31 cellular contexts compared by ENCODE assay signal in genomic region chr14:36171607-36172006, GRCh38.
"Had no signal": no experiment of that assay in that cellular context is flagged by ENCODE, and none has a peak within 500 bp of the region (broad histone marks: within the 10 kb centered on the region; RNA-seq: fewer than 3 reads in every experiment).

No MANE protein-coding gene starts in this region.

- H3K4me1 ChIP-seq: ascending aorta had no signal

- DNase-seq: activated CD4-positive, alpha-beta memory T cell treated with anti-CD3 and anti-CD28 coated beads, Interleukin-2, amount 10 ng/mL, durations not matched to agents 7 days and 5 days; activated CD4-positive, alpha-beta T cell treated with anti-CD3 and anti-CD28 coated beads for 1 hour; activated CD4-positive, alpha-beta T cell treated with anti-CD3 and anti-CD28 coated beads for 36 hours; activated CD4-positive, alpha-beta T cell treated with anti-CD3 and anti-CD28 coated beads for 48 hours; activated CD4-positive, alpha-beta T cell treated with anti-CD3 and anti-CD28 coated beads, Interleukin-2, amount 10 ng/mL, durations not matched to agents 7 days and 5 days; activated CD4-positive, alpha-beta T cell treated with anti-CD3 and anti-CD28 coated beads, Interleukin-2, amount 50 U/mL, for 48 hours; activated CD4-positive, CD25-positive, alpha-beta regulatory T cell; activated CD8-positive, alpha-beta memory T cell treated with anti-CD3 and anti-CD28 coated beads for 24 hours; activated CD8-positive, alpha-beta memory T cell treated with anti-CD3 and anti-CD28 coated beads, Interleukin-2, amount 10 ng/mL, durations not matched to agents 7 days and 5 days; activated CD8-positive, alpha-beta memory T cell treated with anti-CD3 and anti-CD28 coated beads, Interleukin-2, amount 50 U/mL, for 48 hours; activated CD8-positive, alpha-beta T cell treated with anti-CD3 and anti-CD28 coated beads, Interleukin-2, amount 10 ng/mL, durations not matched to agents 7 days and 5 days; activated effector memory CD4-positive, alpha-beta T cell treated with Interleukin-2 at 50 U/mL for 16 hours; activated gamma-delta T cell; activated naive CD4-positive, alpha-beta T cell treated with anti-CD3 and anti-CD28 coated beads, Interleukin-2, amount 10 ng/mL, durations not matched to agents 7 days and 5 days; activated naive CD4-positive, alpha-beta T cell treated with Interleukin-2 at 50 U/mL for 16 hours; activated naive CD8-positive, alpha-beta T cell treated with anti-CD3 and anti-CD28 coated beads, Interleukin-2, amount 10 ng/mL, durations not matched to agents 7 days and 5 days; activated naive CD8-positive, alpha-beta T cell treated with anti-CD3 and anti-CD28 coated beads, Interleukin-2, amount 50 U/mL, for 24 hours; activated T-cell treated with anti-CD3 and anti-CD28 coated beads, Interleukin-2, amount 50 U/mL, for 24 hours; activated T-cell treated with anti-CD3 and anti-CD28 coated beads, Interleukin-2, amount 50 U/mL, for 48 hours; amygdala; anterior cingulate cortex; caudate nucleus; cerebellar nuclear complex; T-cell; T-helper 2 cell; T-helper 9 cell had no signal

- H3K9me3 ChIP-seq: ascending aorta had no signal

- ATAC-seq: activated CD4-positive, alpha-beta T cell treated with anti-CD3 and anti-CD28 coated beads for 36 hours; activated CD4-positive, CD25-positive, alpha-beta regulatory T cell treated with anti-CD3 and anti-CD28 coated beads, Interleukin-2, amount 50 U/mL, for 24 hours; activated CD8-positive, alpha-beta memory T cell treated with anti-CD3 and anti-CD28 coated beads, Interleukin-2, amount 10 ng/mL, durations not matched to agents 7 days and 5 days; activated CD8-positive, alpha-beta T cell treated with anti-CD3 and anti-CD28 coated beads, Interleukin-2, amount 10 ng/mL, durations not matched to agents 7 days and 5 days; activated naive CD8-positive, alpha-beta T cell treated with anti-CD3 and anti-CD28 coated beads, Interleukin-2, amount 50 U/mL, for 24 hours; T-cell; WTC11 had no signal

- H3K4me3 ChIP-seq: ascending aorta, cardiac muscle cell had no signal

- H3K36me3 ChIP-seq: ascending aorta, cardiac muscle cell had no signal

- H3K27ac ChIP-seq: ascending aorta, cardiac muscle cell, VCaP had no signal

- H3K27me3 ChIP-seq: ascending aorta, cardiac muscle cell had no signal
